ENCODE assay signal across 1 cellular context in genomic region chr19:35879770-35880317, GRCh38.
TF ChIP-seq lines count a peak whose summit lies in the region.

No MANE protein-coding gene starts in this region.

TF ChIP-seq in HepG2, 621 proteins besides CTCF, POLR2A, EP300 and RAD21 (continued from another document and continues in another):
- no peak for TF ChIP-seq GPBP1L1 (CRISPR knock-in tag; IDR thresholded peaks at IDR 0.05)
- no peak for TF ChIP-seq SMARCC2 (IDR thresholded peaks at IDR 0.05)
- TF ChIP-seq GABPB1 (CRISPR knock-in tag; IDR thresholded peaks at IDR 0.05), result peak; percentile 72
- peak; percentile 78; the same call in 1 of the 2 replicates for TF ChIP-seq RFXANK (CRISPR knock-in tag; IDR thresholded peaks at IDR 0.05)
- TF ChIP-seq NR1H2 (CRISPR knock-in tag; IDR thresholded peaks at IDR 0.05; ENCODE audit: borderline replicate concordance, low read depth), result 0 out of 2 replicates have a peak, but pooled peaks have one; percentile 77
- peak; percentile 76; the same call in 1 of the 2 replicates for TF ChIP-seq ZNF772 (CRISPR knock-in tag; IDR thresholded peaks at IDR 0.05)
- peak; percentile 51; the same call in 1 of the 2 replicates for TF ChIP-seq NFYB (CRISPR knock-in tag; IDR thresholded peaks at IDR 0.05)
- no peak for TF ChIP-seq SP2 (CRISPR knock-in tag; IDR thresholded peaks at IDR 0.05)
- 0 out of 2 replicates have a peak, but pooled peaks have one; percentile 57 for TF ChIP-seq ZNF776 (CRISPR knock-in tag; IDR thresholded peaks at IDR 0.05)
- TF ChIP-seq KIAA2018 (CRISPR knock-in tag; IDR thresholded peaks at IDR 0.05; ENCODE audit: borderline replicate concordance), result no peak
- no peak for TF ChIP-seq ZNF382 (CRISPR knock-in tag; IDR thresholded peaks at IDR 0.05; ENCODE audit: borderline replicate concordance)
- TF ChIP-seq HIC2 (CRISPR knock-in tag; IDR thresholded peaks at IDR 0.05; ENCODE audit: low read depth), result no peak
- no peak for TF ChIP-seq KDM5A (IDR thresholded peaks at IDR 0.05; ENCODE audit: borderline replicate concordance, low read length)
- 0 out of 2 replicates have a peak, but pooled peaks have one; percentile 25 for TF ChIP-seq ZNF362 (CRISPR knock-in tag; IDR thresholded peaks at IDR 0.05; ENCODE audit: borderline replicate concordance)
- TF ChIP-seq MTF1 (CRISPR knock-in tag; IDR thresholded peaks at IDR 0.05), result peak; percentile 85; the same call in 1 of the 2 replicates
- no peak for TF ChIP-seq LCORL (IDR thresholded peaks at IDR 0.05)
- TF ChIP-seq LCORL (CRISPR knock-in tag; IDR thresholded peaks at IDR 0.05), result no peak
- peak; percentile 74 for TF ChIP-seq SP5 (CRISPR knock-in tag; IDR thresholded peaks at IDR 0.05; ENCODE audit: borderline replicate concordance, low read depth)
- peak; percentile 82 for TF ChIP-seq THAP11 (CRISPR knock-in tag; IDR thresholded peaks at IDR 0.05)
- peak; percentile 72; the same call in 1 of the 2 replicates for TF ChIP-seq ZNF761 (CRISPR knock-in tag; conservative IDR thresholded peaks at IDR 0.05)
- TF ChIP-seq ZNF83 (CRISPR knock-in tag; IDR thresholded peaks at IDR 0.05; ENCODE audit: borderline replicate concordance), result 0 out of 2 replicates have a peak, but pooled peaks have one; percentile 67
- TF ChIP-seq PRPF4 (IDR thresholded peaks at IDR 0.05; ENCODE audit: low read depth, low read length, poor library complexity, severe bottlenecking), result no peak
- no peak for TF ChIP-seq HNRNPK (IDR thresholded peaks at IDR 0.05; ENCODE audit: low read depth, low read length, poor library complexity, severe bottlenecking)
- 0 out of 2 replicates have a peak, but pooled peaks have one; percentile 37 for TF ChIP-seq FOXO4 (CRISPR knock-in tag; conservative IDR thresholded peaks at IDR 0.05)
- TF ChIP-seq YY1 (IDR thresholded peaks at IDR 0.05; ENCODE audit: insufficient read depth, insufficient replicate concordance, low read depth, low read length), result no peak
- TF ChIP-seq MLXIP (CRISPR knock-in tag; IDR thresholded peaks at IDR 0.05; ENCODE audit: borderline replicate concordance), result peak; percentile 86
- TF ChIP-seq ZNF674 (CRISPR knock-in tag; IDR thresholded peaks at IDR 0.05; ENCODE audit: low read depth), result no peak
- no peak for TF ChIP-seq MBNL3 (CRISPR knock-in tag; conservative IDR thresholded peaks at IDR 0.05)
- TF ChIP-seq ZHX1 (CRISPR knock-in tag; IDR thresholded peaks at IDR 0.05; ENCODE audit: low read depth), result no peak
- TF ChIP-seq GATAD1 (CRISPR knock-in tag; IDR thresholded peaks at IDR 0.05), result peak; percentile 62
- peak; percentile 86; the same call in 1 of the 2 replicates for TF ChIP-seq MAF1 (CRISPR knock-in tag; IDR thresholded peaks at IDR 0.05; ENCODE audit: borderline replicate concordance)
- peak; percentile 73 for TF ChIP-seq TFDP2 (CRISPR knock-in tag; IDR thresholded peaks at IDR 0.05)
- no peak for TF ChIP-seq HOXA9 (CRISPR knock-in tag; IDR thresholded peaks at IDR 0.05; ENCODE audit: borderline replicate concordance)
- TF ChIP-seq JUN (CRISPR knock-in tag; IDR thresholded peaks at IDR 0.05), result no peak
- peak; percentile 88; the same call in 1 of the 2 replicates for TF ChIP-seq MYPOP (CRISPR knock-in tag; IDR thresholded peaks at IDR 0.05)
- TF ChIP-seq ARHGAP35 (CRISPR knock-in tag; IDR thresholded peaks at IDR 0.05; ENCODE audit: borderline replicate concordance), result peak; percentile 86
